In genomic region chr2:160584972-160585494, GRCh38 we compare ENCODE assay signal across 20 cellular contexts.
DNase-seq lines count a peak whose midpoint lies in the region; TF ChIP-seq lines count a peak whose summit lies in the region.
"Had no signal": no experiment of that assay in that cellular context is flagged by ENCODE, and none has a peak within 500 bp of the region (broad histone marks: within the 10 kb centered on the region; RNA-seq: fewer than 3 reads in every experiment).

No MANE protein-coding gene starts in this region.

- peaks cover 0 to 7% (median 2%) of the 10 kb centered on the region in 4 donors for H3K4me1 ChIP-seq in transverse colon
- no peaks in the 10 kb centered on the region for H3K4me1 ChIP-seq in CD4-positive, alpha-beta memory T cell (ENCODE audit: insufficient read depth, low read length)

- no peak for TF ChIP-seq CTCF in HFFc6 (IDR thresholded peaks at IDR 0.05)
- TF ChIP-seq CTCF in nephron (IDR thresholded peaks at IDR 0.05; ENCODE audit: unreplicated experiment in 3 of 3) = no peak
- no peak for TF ChIP-seq CTCF in transverse colon (IDR thresholded peaks at IDR 0.05)

- H3K27me3 Mint-ChIP-seq in HFFc6 (ENCODE audit: insufficient read depth) (no peaks in the 10 kb centered on the region), nephron (ENCODE audit: low read depth) (no peaks in the 10 kb centered on the region)
- peaks cover 0 to 2% of the 10 kb centered on the region in 2 donors for H3K27me3 Mint-ChIP-seq in CD4-positive, alpha-beta memory T cell
- H3K27me3 Mint-ChIP-seq: effector memory CD8-positive, alpha-beta T cell; stimulated activated memory B cell treated with anti-CD40 and anti-IgM and Interleukin-4, amounts not matched to agents 10 μg/mL and 1 μg/mL and 100 μg/mL, for 72 hours; T-helper 17 cell had no signal

- H3K4me1 Mint-ChIP-seq in HFFc6 (ENCODE audit: low read depth) (peaks cover 59% of the 10 kb centered on the region), nephron (peaks cover 32% of the 10 kb centered on the region)
- H3K4me1 Mint-ChIP-seq in CD4-positive, alpha-beta memory T cell = peaks cover 7 to 12% (median 10%) of the 10 kb centered on the region in 4 donors
- H3K4me1 Mint-ChIP-seq: stimulated activated memory B cell treated with anti-CD40 and anti-IgM and Interleukin-4, amounts not matched to agents 10 μg/mL and 1 μg/mL and 100 μg/mL, for 72 hours had no signal

- intact Hi-C loops in transverse colon (cut with DNase I; ENCODE audit: low total_unique reads) = no loop called here
- intact Hi-C loops in CD4-positive, alpha-beta memory T cell (cut with micrococcal nuclease) = no loop called here

- H3K36me3 Mint-ChIP-seq in HFFc6 (ENCODE audit: low read depth) = no peaks in the 10 kb centered on the region
- no peaks in the 10 kb centered on the region for H3K36me3 Mint-ChIP-seq in nephron (ENCODE audit: low read depth)
- no peaks in the 10 kb centered on the region for H3K36me3 Mint-ChIP-seq in CD4-positive, alpha-beta memory T cell
- H3K36me3 Mint-ChIP-seq: CD8-positive, alpha-beta T cell; stimulated activated memory B cell treated with anti-CD40 and anti-IgM and Interleukin-4, amounts not matched to agents 10 μg/mL and 1 μg/mL and 100 μg/mL, for 72 hours had no signal

- H3K27me3 ChIP-seq in transverse colon = no peaks in the 10 kb centered on the region
- H3K27me3 ChIP-seq in CD4-positive, alpha-beta memory T cell (ENCODE audit: insufficient read depth, low read length) = no peaks in the 10 kb centered on the region
- H3K27me3 ChIP-seq: adrenal gland had no signal

- in situ Hi-C loops in ACHN (cut with HindIII; ENCODE audit: low pct_ligation_motif_present, low pct_unique_long_range_greater_than_20kb, low sequenced_read_pairs) = no loop called here
- in situ Hi-C loops in transverse colon (cut with MboI; ENCODE audit: low pct_ligation_motif_present in 1 of 4, low pct_unique_long_range_greater_than_20kb in 1 of 4, low sequenced_read_pairs in 3 of 4) = no loop called here

- H3K27ac ChIP-seq in transverse colon = no peak overlapping the region
- H3K27ac ChIP-seq in CD4-positive, alpha-beta memory T cell (ENCODE audit: low read depth, low read length) = no peak overlapping the region
- H3K27ac ChIP-seq: prostate gland had no signal

- POLR2A ChIA-PET in CD4-positive, alpha-beta memory T cell (lab: Charles Lee; ENCODE audit: partially characterized antibody) = no interaction called here

- no peak for TF ChIP-seq POLR2A in transverse colon (IDR thresholded peaks at IDR 0.05)

- CTCF ChIA-PET in CD4-positive, alpha-beta memory T cell (lab: Charles Lee; ENCODE audit: partially characterized antibody) = no interaction called here

- peak; percentile 11 for DNase-seq in ACHN
- DNase-seq in HFFc6 = no peak
- DNase-seq in fibroblast of gingiva (ENCODE audit: low read depth) = peak; percentile 38
- DNase-seq in NCI-H2081 (lab: John Stamatoyannopoulos, UW) = no peak
- no peak for DNase-seq in transverse colon
- no peak for DNase-seq in pons (ENCODE audit: low spot score)
- DNase-seq in CD4-positive, alpha-beta memory T cell = no peak
- DNase-seq: CD8-positive, alpha-beta T cell; DND-41; effector memory CD8-positive, alpha-beta T cell; foreskin melanocyte; NCI-H2029; NCI-H510A; SHP77 treated with DMSO at 0.1 percent for 48 hours; T-helper 17 cell had no signal

- H3K9me3 Mint-ChIP-seq in HFFc6 = no peaks in the 10 kb centered on the region; the same call in 1 of the 2 replicates
- peaks cover 3% of the 10 kb centered on the region for H3K9me3 Mint-ChIP-seq in nephron
- peaks cover 0 to 5% (median 0%) of the 10 kb centered on the region in 8 donors for H3K9me3 Mint-ChIP-seq in CD4-positive, alpha-beta memory T cell
- H3K9me3 Mint-ChIP-seq: activated T-helper 17 cell treated with anti-CD3 and anti-CD28 coated beads, Interleukin-2, amount 50 U/mL, for 72 hours; CD8-positive, alpha-beta T cell; effector memory CD8-positive, alpha-beta T cell; stimulated activated memory B cell treated with anti-CD40 and anti-IgM and Interleukin-4, amounts not matched to agents 10 μg/mL and 1 μg/mL and 100 μg/mL, for 72 hours had no signal

- no peaks in the 10 kb centered on the region for H3K9me3 ChIP-seq in transverse colon
- H3K9me3 ChIP-seq in CD4-positive, alpha-beta memory T cell (ENCODE audit: control insufficient read depth in 1 of 2, low read length in 2 of 2) = no peaks in the 10 kb centered on the region
- H3K9me3 ChIP-seq: adrenal gland, prostate gland had no signal

- no peak overlapping the region for H3K4me3 ChIP-seq in transverse colon
- H3K4me3 ChIP-seq in CD4-positive, alpha-beta memory T cell (ENCODE audit: low read length in 2 of 2) = no peak overlapping the region
- H3K4me3 ChIP-seq: adrenal gland, prostate gland had no signal

- H3K27ac Mint-ChIP-seq in HFFc6 = peak overlapping the region; percentile 15; the same call in 1 of the 2 replicates
- H3K27ac Mint-ChIP-seq in nephron = peak overlapping the region; percentile 30 to 95 (median 93)
- peak overlapping the region in 1 of 7 donors; percentile 61 for H3K27ac Mint-ChIP-seq in CD4-positive, alpha-beta memory T cell
- H3K27ac Mint-ChIP-seq: activated T-helper 17 cell treated with anti-CD3 and anti-CD28 coated beads, Interleukin-2, amount 50 U/mL, for 72 hours; CD8-positive, alpha-beta T cell; effector memory CD8-positive, alpha-beta T cell; stimulated activated memory B cell treated with anti-CD40 and anti-IgM and Interleukin-4, amounts not matched to agents 10 μg/mL and 1 μg/mL and 100 μg/mL, for 72 hours; T-helper 17 cell had no signal

- H3K4me3 Mint-ChIP-seq in HFFc6 (no peak overlapping the region), nephron (no peak overlapping the region)
- H3K4me3 Mint-ChIP-seq in CD4-positive, alpha-beta memory T cell = no peak overlapping the region
- H3K4me3 Mint-ChIP-seq: activated T-helper 17 cell treated with anti-CD3 and anti-CD28 coated beads, Interleukin-2, amount 50 U/mL, for 72 hours; CD8-positive, alpha-beta T cell; effector memory CD8-positive, alpha-beta T cell; stimulated activated memory B cell treated with anti-CD40 and anti-IgM and Interleukin-4, amounts not matched to agents 10 μg/mL and 1 μg/mL and 100 μg/mL, for 72 hours; T-helper 17 cell had no signal

- no peaks in the 10 kb centered on the region for H3K36me3 ChIP-seq in transverse colon
- H3K36me3 ChIP-seq in CD4-positive, alpha-beta memory T cell (ENCODE audit: insufficient read depth, low read length) = no peaks in the 10 kb centered on the region
- H3K36me3 ChIP-seq: adrenal gland, prostate gland had no signal

- TF ChIP-seq EP300 in transverse colon (IDR thresholded peaks at IDR 0.05; ENCODE audit: low read depth) = no peak

Comparison
In these comparisons a context has a peak if more than half of its experiments do, and no peak if none do; other contexts are left out.
1. DNase-seq: peak in ACHN (single experiment) and fibroblast of gingiva (single experiment); none in HFFc6 (single experiment), NCI-H2081 (0 of 2), transverse colon (single experiment), pons (single experiment) and CD4-positive, alpha-beta memory T cell (0 of 5).